In the genomic region with DNA sequence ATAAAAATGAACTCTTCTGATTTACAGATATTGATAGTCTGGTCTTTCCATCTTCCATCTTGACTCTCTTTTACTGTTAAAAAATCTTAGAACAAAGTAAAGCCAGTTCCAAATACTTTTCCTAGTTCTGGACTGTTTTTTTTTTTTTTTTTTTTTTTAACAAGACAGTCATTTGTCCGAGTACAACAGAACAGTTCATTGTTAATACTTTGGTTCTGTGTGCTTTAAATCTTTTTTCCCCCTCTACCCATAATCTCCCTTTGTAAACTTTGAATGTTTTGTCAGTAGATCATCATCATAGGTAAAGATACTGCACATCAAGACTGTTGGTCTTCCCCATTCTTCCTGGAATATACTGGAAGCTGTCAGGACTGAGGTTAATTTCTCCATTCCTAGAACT, we compare ENCODE assay signal across 20 cellular contexts. TPM values are rescaled to one million over a fixed set of nuclear protein-coding genes. Genes with fewer than 3 reads are reported as not detected.
DNase-seq lines count a peak whose midpoint lies in the region; ATAC-seq, FAIRE-seq and TF ChIP-seq lines count a peak whose summit lies in the region.
"Had no signal": no experiment of that assay in that cellular context is flagged by ENCODE, and none has a peak within 500 bp of the region (broad histone marks: within the 10 kb centered on the region; RNA-seq: fewer than 3 reads in every experiment).

No MANE protein-coding gene starts in this region.

- 24% methylated on average over 1 of the region's 1 CpG for WGBS in HepG2 (ENCODE audit: low lambda C conversion rate)
- 100% methylated on average over 1 of the region's 1 CpG for WGBS in right lobe of liver (ENCODE audit: insufficient coverage, low coverage, low lambda C conversion rate, missing lambda C conversion rate)

- peaks cover 29% of the 10 kb centered on the region; the same call in 1 of the 2 replicates for H4K20me1 ChIP-seq in HepG2 (ENCODE audit: insufficient read depth, low read length)

- H3K27me3 ChIP-seq in HepG2 (ENCODE audit: control insufficient read depth in 1 of 2, insufficient read depth in 2 of 2, low read length in 2 of 2), result no peaks in the 10 kb centered on the region
- H3K27me3 ChIP-seq in right lobe of liver, result no peaks in the 10 kb centered on the region
- no peaks in the 10 kb centered on the region for H3K27me3 ChIP-seq in layer of hippocampus (ENCODE audit: control insufficient read depth, insufficient read depth, low read length)

- H3K36me3 ChIP-seq in HepG2 (replicated peaks in 1 of 2; ENCODE audit: control insufficient read depth in 1 of 2, insufficient read depth in 2 of 2, low read length in 2 of 2) (peaks cover 0 to 17% of the 10 kb centered on the region in 2 experiments; a peak in 3 of 5 replicates), right lobe of liver (no peaks in the 10 kb centered on the region)

- TF ChIP-seq EP300 in HepG2 (IDR thresholded peaks at IDR 0.05; ENCODE audit: low read depth in 2 of 2, low read length in 2 of 2) (peak in 1 of 2 experiments; percentile 39; a peak in 1 of 4 replicates), HepG2 (CRISPR knock-in tag; IDR thresholded peaks at IDR 0.05; ENCODE audit: borderline replicate concordance) (no peak)

- POLR2A ChIA-PET in HepG2 (lab: Yijun Ruan, JAX), result no interaction called here

- H3K4me2 ChIP-seq in HepG2 (ENCODE audit: low read depth, low read length), result no peak overlapping the region
- H3K4me2 ChIP-seq: A549 had no signal

- DNase-seq in HepG2 (ENCODE audit: low spot score) (peak; percentile 79), right lobe of liver (no peak), substantia nigra (lab: John Stamatoyannopoulos, UW) (no peak), DMS79 (lab: John Stamatoyannopoulos, UW) (no peak), NCI-H2029 treated with DMSO at 0.1 percent for 48 hours (lab: John Stamatoyannopoulos, UW) (no peak)
- no peak for DNase-seq in activated CD4-positive, CD25-positive, alpha-beta regulatory T cell (lab: John Stamatoyannopoulos, UW)
- DNase-seq: AML-193; CD4-positive, alpha-beta T cell; DMS153; DMS79 treated with DMSO at 0.1 percent for 48 hours; GF-D8; GOT3; H7; HFFc6 had no signal

- FAIRE-seq in HepG2 (lab: Jason Lieb, UNC), result no peak
- FAIRE-seq: A549, HTR-8/SVneo had no signal

- no peak overlapping the region for H2AFZ ChIP-seq in HepG2 (ENCODE audit: low read length)

- ATAC-seq in HepG2 (no peak), right lobe of liver (no peak)
- ATAC-seq: A549, HCT116 had no signal

- no peak overlapping the region for H3K27ac ChIP-seq in HepG2 (ENCODE audit: extremely low read length, insufficient read depth, low read length)
- H3K27ac ChIP-seq in right lobe of liver, result no peak overlapping the region
- H3K27ac ChIP-seq in layer of hippocampus (ENCODE audit: low read depth, low read length), result peak overlapping the region; percentile 30
- H3K27ac ChIP-seq in substantia nigra (ENCODE audit: low read depth, low read length, poor library complexity, severe bottlenecking), result peak overlapping the region; percentile 59
- H3K27ac ChIP-seq: 22Rv1, A549, C4-2B had no signal

- TF ChIP-seq CTCF in HepG2 (CRISPR knock-in tag; IDR thresholded peaks at IDR 0.05), result no peak
- no peak for TF ChIP-seq CTCF in right lobe of liver (IDR thresholded peaks at IDR 0.05)

- peaks cover 82% of the 10 kb centered on the region for H3K79me2 ChIP-seq in HepG2 (ENCODE audit: insufficient read depth, low read length)

- in situ Hi-C loops in HepG2 (cut with HindIII; ENCODE audit: extremely low pct_ligation_motif_present, low pct_unique_long_range_greater_than_20kb), result no loop called here

- H3K9me3 ChIP-seq in HepG2 (ENCODE audit: low read length) (no peaks in the 10 kb centered on the region), right lobe of liver (no peaks in the 10 kb centered on the region)
- H3K9me3 ChIP-seq: A549 had no signal

- no peak overlapping the region for H3K9ac ChIP-seq in HepG2 (ENCODE audit: insufficient read depth, low read depth, low read length)

- intact Hi-C loops in HepG2 (cut with micrococcal nuclease; ENCODE audit: unreplicated experiment) (no loop called here), right lobe of liver (cut with DNase I) (no loop called here)

- H3K4me1 ChIP-seq in HepG2 (ENCODE audit: insufficient read depth, low read length) (peaks cover 82% of the 10 kb centered on the region), right lobe of liver (peaks cover 0 to 8% (median 0%) of the 10 kb centered on the region in 4 donors)
- H3K4me1 ChIP-seq: A549 had no signal

- H3K4me3 ChIP-seq in HepG2 (replicated peaks in 1 of 3; ENCODE audit: insufficient read depth in 1 of 3, low read depth in 2 of 3, low read length in 3 of 3) (no peak overlapping the region), right lobe of liver (no peak overlapping the region)
- H3K4me3 ChIP-seq: A549 had no signal

- TF ChIP-seq RAD21 in HepG2 (CRISPR knock-in tag; IDR thresholded peaks at IDR 0.05), result no peak

- no TSS peak for BruUV-seq in HepG2 (replicated peaks; lab: Mats Ljungman, UMichigan)

- TF ChIP-seq POLR2A in HepG2 (IDR thresholded peaks at IDR 0.05; ENCODE audit: insufficient read depth in 1 of 2, low read depth in 2 of 2, low read length in 2 of 2) (no peak), right lobe of liver (IDR thresholded peaks at IDR 0.05) (no peak)

- CTCF ChIA-PET in HepG2 (lab: Yijun Ruan, JAX; ENCODE audit: low intra/inter-chr PET ratio, low total read pairs), result interaction anchor here (0.7 kb wide), 1 partner anchor 27 kb away, joined by 3 read pairs; no protein-coding TSS in a partner anchor

TF ChIP-seq in HepG2, 621 proteins besides CTCF, POLR2A, EP300 and RAD21 (continues in another document):
- no peak for TF ChIP-seq ZNF644 (CRISPR knock-in tag; IDR thresholded peaks at IDR 0.05; ENCODE audit: low read depth)
- TF ChIP-seq MXI1 (IDR thresholded peaks at IDR 0.05; ENCODE audit: borderline replicate concordance, low read depth, low read length), result no peak
- TF ChIP-seq BCL6 (CRISPR knock-in tag; IDR thresholded peaks at IDR 0.05), result peak; percentile 60
- TF ChIP-seq FOXA1 (IDR thresholded peaks at IDR 0.05), result no peak
- TF ChIP-seq FOXA1 (CRISPR knock-in tag; IDR thresholded peaks at IDR 0.05), result 0 out of 2 replicates have a peak, but pooled peaks have one; percentile 14
- peak; percentile 80; the same call in 1 of the 2 replicates for TF ChIP-seq ZNF362 (CRISPR knock-in tag; IDR thresholded peaks at IDR 0.05; ENCODE audit: borderline replicate concordance)
- TF ChIP-seq TCF7 (IDR thresholded peaks at IDR 0.05; ENCODE audit: low read depth), result no peak
- TF ChIP-seq NCOA2 (CRISPR knock-in tag; IDR thresholded peaks at IDR 0.05), result peak; percentile 49; the same call in 1 of the 2 replicates
- no peak for TF ChIP-seq SOX13 (IDR thresholded peaks at IDR 0.05)
- peak in 1 of 2 experiments; percentile 87; a peak in 2 of 4 replicates for TF ChIP-seq SOX13 (CRISPR knock-in tag; conservative IDR thresholded peaks at IDR 0.05 in 1 of 2, IDR thresholded peaks at IDR 0.05 in 1 of 2)
- peak; percentile 52; the same call in 1 of the 2 replicates for TF ChIP-seq GATAD2A (CRISPR knock-in tag; IDR thresholded peaks at IDR 0.05)
- 0 out of 2 replicates have a peak, but pooled peaks have one; percentile 22 for TF ChIP-seq FOXA3 (CRISPR knock-in tag; IDR thresholded peaks at IDR 0.05)
- TF ChIP-seq ISL2 (CRISPR knock-in tag; IDR thresholded peaks at IDR 0.05), result peak; percentile 60; the same call in 1 of the 2 replicates
- peak; percentile 74; the same call in 1 of the 2 replicates for TF ChIP-seq SOX5 (CRISPR knock-in tag; IDR thresholded peaks at IDR 0.05; ENCODE audit: borderline replicate concordance)

RNA-seq across cellular contexts. Expression of gene ADIPOR2, which starts 38.0 kb away (rescaled TPM):
- total RNA-seq in HepG2 (2016; rRNA removed; fragmentation: Illumina TruSeq; extraction: Trizol), result 35.2 and 40.8 TPM in 2 replicates
- 14.0 and 15.3 TPM in 2 replicates for total RNA-seq in HepG2 (2016; cell fraction: cytosol; rRNA removed; fragmentation: Illumina TruSeq; extraction: Trizol; ENCODE audit: low read depth)
- 34.6 and 36.8 TPM in 2 replicates for total RNA-seq in HepG2 (2016; cell fraction: insoluble cytoplasmic fraction; rRNA removed; fragmentation: Illumina TruSeq; extraction: Trizol)
- 32.2 and 37.5 TPM in 2 replicates for total RNA-seq in HepG2 (2016; cell fraction: membrane; rRNA removed; fragmentation: Illumina TruSeq; extraction: Trizol)
- 57.1 and 62.9 TPM in 2 replicates for total RNA-seq in HepG2 (2016; cell fraction: nucleus; rRNA removed; fragmentation: Illumina TruSeq; extraction: Trizol)
- 52.2 and 56.5 TPM in 2 replicates for polyA plus RNA-seq in HepG2 (2011; rRNA removed)
- polyA plus RNA-seq in HepG2 (2011; cell fraction: cytosol; rRNA removed), result 30.4 and 47.3 TPM in 2 replicates
- 39.2 and 60.6 TPM in 2 replicates for polyA plus RNA-seq in HepG2 (2011; cell fraction: nucleus; rRNA removed)
- 68.6 and 70.3 TPM in 2 replicates for polyA plus RNA-seq in HepG2 (2012)
- 8.2 TPM in 2 replicates for polyA plus RNA-seq in HepG2 (2016; cell fraction: cytosol; fragmentation: Illumina TruSeq; extraction: Trizol; ENCODE audit: low read depth)
- polyA plus RNA-seq in HepG2 (2016; cell fraction: insoluble cytoplasmic fraction; fragmentation: Illumina TruSeq; extraction: Trizol; ENCODE audit: low read depth), result 42.4 and 47.2 TPM in 2 replicates
- 24.7 and 28.3 TPM in 2 replicates for polyA plus RNA-seq in HepG2 (2016; cell fraction: membrane; fragmentation: Illumina TruSeq; extraction: Trizol; ENCODE audit: low read depth)
- polyA plus RNA-seq in HepG2 (2016; cell fraction: nucleus; fragmentation: Illumina TruSeq; extraction: Trizol; ENCODE audit: insufficient read depth, low read depth), result 75.6 and 80.5 TPM in 2 replicates
- polyA minus RNA-seq in HepG2 (2011; rRNA and poly(A)+ RNA removed; ENCODE audit: low replicate concordance), result 53.2 and 63.9 TPM in 2 replicates
- polyA minus RNA-seq in HepG2 (2011; cell fraction: cytosol; rRNA and poly(A)+ RNA removed), result 37.1 and 43.3 TPM in 2 replicates
- 89.9 and 92.1 TPM in 2 replicates for polyA minus RNA-seq in HepG2 (2011; cell fraction: nucleus; rRNA and poly(A)+ RNA removed)
- total RNA-seq in right lobe of liver, result 100 to 1,000 TPM in 1 of 6 experiments, 10 to 100 TPM in 5; 46.5 to 108 (median 59.8) TPM

Comparison
In these comparisons a context has a peak if more than half of its experiments do, and no peak if none do; other contexts are left out.
1. H3K27ac ChIP-seq: peak in layer of hippocampus (single experiment) and substantia nigra (single experiment); none in HepG2 (single experiment) and right lobe of liver (0 of 3).